21 cellular contexts compared by ENCODE assay signal in genomic region chr2:37894047-37894446, GRCh38. TPM values are rescaled to one million over a fixed set of nuclear protein-coding genes. Genes with fewer than 3 reads are reported as not detected.
DNase-seq lines count a peak whose midpoint lies in the region; ATAC-seq and TF ChIP-seq lines count a peak whose summit lies in the region.
"Had no signal": no experiment of that assay in that cellular context is flagged by ENCODE, and none has a peak within 500 bp of the region (broad histone marks: within the 10 kb centered on the region; RNA-seq: fewer than 3 reads in every experiment).

No MANE protein-coding gene starts in this region.

- H3K9ac ChIP-seq in KMS-11, result no peak overlapping the region
- no peak overlapping the region for H3K9ac ChIP-seq in smooth muscle cell (ENCODE audit: low read depth)

- H3K27me3 ChIP-seq in KMS-11 (ENCODE audit: insufficient read depth, low read depth) (no peaks in the 10 kb centered on the region), smooth muscle cell (ENCODE audit: low read depth) (peaks cover 4% of the 10 kb centered on the region), esophagus muscularis mucosa (no peaks in the 10 kb centered on the region)
- H3K27me3 ChIP-seq: ovary had no signal

- TF ChIP-seq POLR2A in esophagus muscularis mucosa (IDR thresholded peaks at IDR 0.05; ENCODE audit: low read depth), result no peak

- H3K36me3 Mint-ChIP-seq in activated T-cell treated with anti-CD3 and anti-CD28 coated beads, Interleukin-2, amount 50 U/mL, for 72 hours (ENCODE audit: insufficient read depth in 2 of 2), result no peaks in the 10 kb centered on the region
- no peaks in the 10 kb centered on the region for H3K36me3 Mint-ChIP-seq in activated T-cell treated with anti-CD3 and anti-CD28 coated beads, Interleukin-2, amount 50 U/mL, for 24 hours (ENCODE audit: low read depth)

- H3K79me2 ChIP-seq in KMS-11 (ENCODE audit: insufficient read depth, low read depth) (no peaks in the 10 kb centered on the region), smooth muscle cell (ENCODE audit: low read depth) (no peaks in the 10 kb centered on the region)

- ATAC-seq in activated T-cell treated with anti-CD3 and anti-CD28 coated beads, Interleukin-2, amount 50 U/mL, for 72 hours (replicated peaks in 1 of 2), result peak; percentile 80 to 88
- no peak for ATAC-seq in HG02623 (IDR thresholded peaks at IDR 0.05; ENCODE audit: unreplicated experiment)
- ATAC-seq: effector memory CD8-positive, alpha-beta T cell; right cardiac atrium had no signal

- intact Hi-C loops in esophagus muscularis mucosa (cut with DNase I), result loop anchor here (10.0 kb wide), 2 partner anchors 81 to 381 kb away; no protein-coding TSS in a partner anchor

- H4K20me1 ChIP-seq in KMS-11 (ENCODE audit: insufficient read depth) (no peaks in the 10 kb centered on the region), smooth muscle cell (ENCODE audit: low read depth) (no peaks in the 10 kb centered on the region)

- H3K27ac ChIP-seq in KMS-11 (no peak overlapping the region), smooth muscle cell (ENCODE audit: low read depth) (peak overlapping the region; percentile 27), esophagus muscularis mucosa (replicated peaks in 1 of 4) (no peak overlapping the region)
- H3K27ac ChIP-seq: ovary, WERI-Rb-1 had no signal

- no peaks in the 10 kb centered on the region for H3K9me3 Mint-ChIP-seq in activated T-cell treated with anti-CD3 and anti-CD28 coated beads, Interleukin-2, amount 50 U/mL, for 72 hours
- H3K9me3 Mint-ChIP-seq in activated T-cell treated with anti-CD3 and anti-CD28 coated beads, Interleukin-2, amount 50 U/mL, for 24 hours, result peaks cover 4% of the 10 kb centered on the region
- H3K9me3 Mint-ChIP-seq: CD4-positive, alpha-beta T cell; effector memory CD8-positive, alpha-beta T cell had no signal

- H3K4me3 ChIP-seq in KMS-11 (IDR thresholded peaks at IDR 0.05; ENCODE audit: insufficient read depth, low read depth, low read length), result no peak overlapping the region
- H3K4me3 ChIP-seq in smooth muscle cell, result no peak overlapping the region
- H3K4me3 ChIP-seq in esophagus muscularis mucosa, result no peak overlapping the region
- H3K4me3 ChIP-seq: ovary had no signal

- H3K4me2 ChIP-seq in KMS-11 (peak overlapping the region; percentile 28), smooth muscle cell (peak overlapping the region; percentile 69)

- peak; percentile 29 to 40 for DNase-seq in activated T-cell treated with anti-CD3 and anti-CD28 coated beads, Interleukin-2, amount 50 U/mL, for 72 hours
- no peak for DNase-seq in activated T-cell treated with anti-CD3 and anti-CD28 coated beads, Interleukin-2, amount 50 U/mL, for 24 hours
- DNase-seq in amniotic epithelial cell (ENCODE audit: low read depth) (peak; percentile 99), smooth muscle cell (lab: John Stamatoyannopoulos, UW; ENCODE audit: unreplicated experiment) (no peak), esophagus muscularis mucosa (ENCODE audit: extremely low spot score) (no peak), GM03348 (ENCODE audit: low spot score) (no peak)
- DNase-seq: ACHN; activated effector memory CD4-positive, alpha-beta T cell treated with Interleukin-2 at 50 U/mL for 16 hours; CD4-positive, alpha-beta T cell; effector memory CD8-positive, alpha-beta T cell; GF-D8; glutamatergic neuron; H7; NCI-H1417; NCI-H69; ovary; right cardiac atrium; SHP77; WERI-Rb-1 had no signal

- peaks cover 5% of the 10 kb centered on the region for H3F3A ChIP-seq in smooth muscle cell (ENCODE audit: low read depth)

- H2AFZ ChIP-seq in KMS-11 (ENCODE audit: low read depth), result no peak overlapping the region
- H2AFZ ChIP-seq in smooth muscle cell (ENCODE audit: low read depth), result no peak overlapping the region

- H3K4me1 ChIP-seq in KMS-11 (ENCODE audit: low read depth, poor library complexity, severe bottlenecking) (peaks cover 52% of the 10 kb centered on the region), smooth muscle cell (ENCODE audit: low read depth) (no peaks in the 10 kb centered on the region), esophagus muscularis mucosa (peaks cover 0 to 14% (median 9%) of the 10 kb centered on the region in 4 donors)

- TF ChIP-seq EP300 in esophagus muscularis mucosa (IDR thresholded peaks at IDR 0.05), result no peak

- peak overlapping the region in 1 of 2 donors; percentile 67 for H3K4me3 Mint-ChIP-seq in activated T-cell treated with anti-CD3 and anti-CD28 coated beads, Interleukin-2, amount 50 U/mL, for 72 hours
- H3K4me3 Mint-ChIP-seq in activated T-cell treated with anti-CD3 and anti-CD28 coated beads, Interleukin-2, amount 50 U/mL, for 24 hours, result no peak overlapping the region
- H3K4me3 Mint-ChIP-seq: CD4-positive, alpha-beta T cell; effector memory CD8-positive, alpha-beta T cell had no signal

- H3K27ac Mint-ChIP-seq in activated T-cell treated with anti-CD3 and anti-CD28 coated beads, Interleukin-2, amount 50 U/mL, for 72 hours, result peak overlapping the region; percentile 52
- H3K27ac Mint-ChIP-seq in activated T-cell treated with anti-CD3 and anti-CD28 coated beads, Interleukin-2, amount 50 U/mL, for 24 hours, result no peak overlapping the region

- H3K9me3 ChIP-seq in smooth muscle cell (replicated peaks; ENCODE audit: low read depth) (no peaks in the 10 kb centered on the region), esophagus muscularis mucosa (no peaks in the 10 kb centered on the region)
- H3K9me3 ChIP-seq: ovary had no signal

- peaks cover 42% of the 10 kb centered on the region for H3K4me1 Mint-ChIP-seq in activated T-cell treated with anti-CD3 and anti-CD28 coated beads, Interleukin-2, amount 50 U/mL, for 72 hours (ENCODE audit: low read depth)
- peaks cover 42% of the 10 kb centered on the region for H3K4me1 Mint-ChIP-seq in activated T-cell treated with anti-CD3 and anti-CD28 coated beads, Interleukin-2, amount 50 U/mL, for 24 hours (ENCODE audit: low read depth)

- H3K36me3 ChIP-seq in KMS-11 (ENCODE audit: insufficient read depth), result no peaks in the 10 kb centered on the region
- no peaks in the 10 kb centered on the region for H3K36me3 ChIP-seq in smooth muscle cell (ENCODE audit: low read depth)
- H3K36me3 ChIP-seq in esophagus muscularis mucosa, result no peaks in the 10 kb centered on the region
- H3K36me3 ChIP-seq: ovary, WERI-Rb-1 had no signal

- 19% methylated on average over 7 of the region's 7 CpGs for WGBS in smooth muscle cell (ENCODE audit: low lambda C conversion rate)
- 96% methylated on average over 7 of the region's 7 CpGs for WGBS in esophagus muscularis mucosa

- TF ChIP-seq CTCF in KMS-11 (conservative IDR thresholded peaks at IDR 0.05; ENCODE audit: low read depth, low read length), result no peak
- TF ChIP-seq CTCF in smooth muscle cell (IDR thresholded peaks at IDR 0.05; ENCODE audit: borderline replicate concordance, insufficient read depth, poor library complexity, severe bottlenecking), result no peak
- TF ChIP-seq CTCF in esophagus muscularis mucosa (IDR thresholded peaks at IDR 0.05), result no peak

- no peaks in the 10 kb centered on the region for H3K27me3 Mint-ChIP-seq in activated T-cell treated with anti-CD3 and anti-CD28 coated beads, Interleukin-2, amount 50 U/mL, for 72 hours (ENCODE audit: low read depth)
- H3K27me3 Mint-ChIP-seq in activated T-cell treated with anti-CD3 and anti-CD28 coated beads, Interleukin-2, amount 50 U/mL, for 24 hours, result peaks cover 3% of the 10 kb centered on the region
- H3K27me3 Mint-ChIP-seq: CD4-positive, alpha-beta T cell had no signal

RNA-seq across cellular contexts. Expression of gene RMDN2, which starts 31.0 kb away (rescaled TPM):
- total RNA-seq in activated T-cell treated with anti-CD3 and anti-CD28 coated beads, Interleukin-2, amount 50 U/mL, for 72 hours, result 1 to 10 TPM; 1.4 to 2.6 TPM
- 4.3 and 5.6 TPM in 2 replicates for total RNA-seq in smooth muscle cell
- 3.6 and 5.0 TPM in 2 replicates for polyA plus RNA-seq in smooth muscle cell
- total RNA-seq in esophagus muscularis mucosa, result 10 to 100 TPM; 11.0 to 22.8 (median 13.2) TPM

Comparison
In these comparisons a context has a peak if more than half of its experiments do, and no peak if none do; other contexts are left out.
1. DNase-seq: peak in activated T-cell treated with anti-CD3 and anti-CD28 coated beads, Interleukin-2, amount 50 U/mL, for 72 hours (2 of 2) and amniotic epithelial cell (single experiment); none in activated T-cell treated with anti-CD3 and anti-CD28 coated beads, Interleukin-2, amount 50 U/mL, for 24 hours (single experiment), smooth muscle cell (single experiment), esophagus muscularis mucosa (single experiment) and GM03348 (single experiment).